8 cellular contexts compared by ENCODE assay signal in genomic region chr6:138001750-138002349, GRCh38.
DNase-seq lines count a peak whose midpoint lies in the region; ATAC-seq and TF ChIP-seq lines count a peak whose summit lies in the region.

No MANE protein-coding gene starts in this region.

- no peak for ATAC-seq in HG03521 (IDR thresholded peaks at IDR 0.05; ENCODE audit: unreplicated experiment)

- DNase-seq in AML-193 (lab: John Stamatoyannopoulos, UW) = peak; percentile 66 to 77
- peak; percentile 39 to 73 for DNase-seq in HAP-1 (ENCODE audit: low spot score in 2 of 2)
- peak; percentile 41 to 87 (median 64) for DNase-seq in Peyer's patch
- peak; percentile 35 for DNase-seq in activated T-helper 1 cell treated with Interleukin-2 at 50 U/mL for 16 hours (ENCODE audit: low read depth)
- DNase-seq in fibroblast of pulmonary artery (ENCODE audit: low read depth) = peak; percentile 67
- peak in 37 of 56 donors; percentile 0 to 72 (median 16) for DNase-seq in nucleus accumbens (lab: John Stamatoyannopoulos, UW)
- peak in 1 of 2 donors; percentile 63 for DNase-seq in tibial artery

- TF ChIP-seq CTCF in Peyer's patch (IDR thresholded peaks at IDR 0.05) (peak; percentile 56 to 93 (median 89)), fibroblast of pulmonary artery (IDR thresholded peaks at IDR 0.05; ENCODE audit: low read length, missing control alignments) (peak; percentile 99), tibial artery (IDR thresholded peaks at IDR 0.05) (peak; percentile 75 to 81)

- H3K36me3 ChIP-seq in HAP-1 (replicated peaks) (no peaks in the 10 kb centered on the region), Peyer's patch (no peaks in the 10 kb centered on the region), tibial artery (no peaks in the 10 kb centered on the region)

- H3K4me1 ChIP-seq in HAP-1 (no peaks in the 10 kb centered on the region), Peyer's patch (no peaks in the 10 kb centered on the region), tibial artery (no peaks in the 10 kb centered on the region)

- no peaks in the 10 kb centered on the region for H3K9me3 ChIP-seq in HAP-1
- H3K9me3 ChIP-seq in Peyer's patch = peaks cover 0 to 5% (median 2%) of the 10 kb centered on the region in 4 donors
- peaks cover 0 to 3% (median 0%) of the 10 kb centered on the region in 3 donors for H3K9me3 ChIP-seq in tibial artery

- in situ Hi-C loops in HAP-1 (cut with MboI; ENCODE audit: low sequenced_read_pairs) = loop anchor here (5.0 to 10.0 kb wide), 2 partner anchors 105 to 297 kb away; partner anchors contain the start of gene PERP

- H3K27ac ChIP-seq in Peyer's patch = no peak overlapping the region
- H3K27ac ChIP-seq in tibial artery = no peak overlapping the region

- no peak for TF ChIP-seq POLR2A in Peyer's patch (IDR thresholded peaks at IDR 0.05)

- H3K4me3 ChIP-seq in HAP-1 (no peak overlapping the region), Peyer's patch (no peak overlapping the region), fibroblast of pulmonary artery (replicated peaks; ENCODE audit: low read depth, low read length) (no peak overlapping the region), tibial artery (no peak overlapping the region)

- intact Hi-C loops in tibial artery (cut with DNase I; ENCODE audit: low total_unique reads) = loop anchor here (5.0 kb wide), 1 partner anchor 105 kb away; the partner anchor contains the start of gene PERP

- no peaks in the 10 kb centered on the region for H3K27me3 ChIP-seq in HAP-1 (ENCODE audit: low read depth)
- no peaks in the 10 kb centered on the region for H3K27me3 ChIP-seq in Peyer's patch
- peaks cover 0 to 3% of the 10 kb centered on the region in 2 donors for H3K27me3 ChIP-seq in tibial artery
